1 cellular context compared by ENCODE assay signal in genomic region chr16:85201566-85201965, GRCh38.
TF ChIP-seq lines count a peak whose summit lies in the region.

No MANE protein-coding gene starts in this region.

TF ChIP-seq in H1, 55 proteins besides CTCF, POLR2A, EP300 and RAD21:
- TF ChIP-seq, protein P1, sequence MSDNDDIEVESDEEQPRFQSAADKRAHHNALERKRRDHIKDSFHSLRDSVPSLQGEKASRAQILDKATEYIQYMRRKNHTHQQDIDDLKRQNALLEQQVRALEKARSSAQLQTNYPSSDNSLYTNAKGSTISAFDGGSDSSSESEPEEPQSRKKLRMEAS (IDR thresholded peaks at IDR 0.05) = no peak
- TF ChIP-seq HDAC2 (IDR thresholded peaks at IDR 0.05; ENCODE audit: borderline replicate concordance in 1 of 2, low read depth in 2 of 2, low read length in 2 of 2) = no peak
- TF ChIP-seq POLR2AphosphoS5 (IDR thresholded peaks at IDR 0.05; ENCODE audit: low read depth, low read length) = no peak
- no peak for TF ChIP-seq NRF1 (IDR thresholded peaks at IDR 0.05; ENCODE audit: low read depth, low read length)
- TF ChIP-seq RBBP5 (IDR thresholded peaks at IDR 0.05; ENCODE audit: borderline replicate concordance, low read depth, low read length) = no peak
- TF ChIP-seq MAFK (IDR thresholded peaks at IDR 0.05; ENCODE audit: low read depth, low read length) = no peak
- no peak for TF ChIP-seq CREB1 (IDR thresholded peaks at IDR 0.05)
- TF ChIP-seq FOSL1 (IDR thresholded peaks at IDR 0.05; ENCODE audit: insufficient read depth, low read depth, low read length) = no peak
- no peak for TF ChIP-seq SP4 (IDR thresholded peaks at IDR 0.05; ENCODE audit: low read length)
- no peak for TF ChIP-seq SAP30 (IDR thresholded peaks at IDR 0.05; ENCODE audit: insufficient read depth, insufficient replicate concordance, low read length)
- TF ChIP-seq CTBP2 (IDR thresholded peaks at IDR 0.05; ENCODE audit: borderline replicate concordance, insufficient read depth, insufficient read length, low read length) = no peak
- no peak for TF ChIP-seq GTF2F1 (IDR thresholded peaks at IDR 0.05; ENCODE audit: borderline replicate concordance, low read depth, low read length)
- no peak for TF ChIP-seq BACH1 (IDR thresholded peaks at IDR 0.05; ENCODE audit: low read length)
- TF ChIP-seq, protein P2, sequence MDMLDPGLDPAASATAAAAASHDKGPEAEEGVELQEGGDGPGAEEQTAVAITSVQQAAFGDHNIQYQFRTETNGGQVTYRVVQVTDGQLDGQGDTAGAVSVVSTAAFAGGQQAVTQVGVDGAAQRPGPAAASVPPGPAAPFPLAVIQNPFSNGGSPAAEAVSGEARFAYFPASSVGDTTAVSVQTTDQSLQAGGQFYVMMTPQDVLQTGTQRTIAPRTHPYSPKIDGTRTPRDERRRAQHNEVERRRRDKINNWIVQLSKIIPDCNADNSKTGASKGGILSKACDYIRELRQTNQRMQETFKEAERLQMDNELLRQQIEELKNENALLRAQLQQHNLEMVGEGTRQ (IDR thresholded peaks at IDR 0.05; ENCODE audit: low read length) = no peak
- no peak for TF ChIP-seq JUND (IDR thresholded peaks at IDR 0.05; ENCODE audit: low read length)
- TF ChIP-seq CHD2 (IDR thresholded peaks at IDR 0.05; ENCODE audit: low read length) = no peak
- TF ChIP-seq SIRT6 (IDR thresholded peaks at IDR 0.05; ENCODE audit: low read length) = no peak
- no peak for TF ChIP-seq TBP (IDR thresholded peaks at IDR 0.05; ENCODE audit: low read depth, low read length)
